1 cellular context compared by ENCODE assay signal in genomic region chr20:34954905-34955231, GRCh38.
TF ChIP-seq lines count a peak whose summit lies in the region.

No MANE protein-coding gene starts in this region.

TF ChIP-seq in K562, 482 proteins besides CTCF, POLR2A, EP300 and RAD21 (continued from another document):
- TF ChIP-seq MGA (IDR thresholded peaks at IDR 0.05) (peak; percentile 64), KLF6 (CRISPR knock-in tag; IDR thresholded peaks at IDR 0.05; ENCODE audit: borderline replicate concordance) (no peak), E2F4 (CRISPR knock-in tag; IDR thresholded peaks at IDR 0.05; ENCODE audit: low read depth) (no peak), UBTF (IDR thresholded peaks at IDR 0.05; ENCODE audit: borderline replicate concordance in 1 of 2, low read depth in 2 of 2, low read length in 2 of 2) (0 out of 4 replicates have a peak, but pooled peaks have one; percentile 23 to 54), TBL1XR1 (IDR thresholded peaks at IDR 0.05; ENCODE audit: low read length in 2 of 2) (0 out of 4 replicates have a peak, but pooled peaks of 1 of the 2 experiments have one; percentile 10), SUPT5H (IDR thresholded peaks at IDR 0.05) (no peak), USF2 (CRISPR knock-in tag; IDR thresholded peaks at IDR 0.05) (peak; percentile 46), EWSR1 (IDR thresholded peaks at IDR 0.05; ENCODE audit: borderline replicate concordance, low read depth, partially characterized antibody) (no peak), TBP (optimal IDR thresholded peaks at IDR 0.05; ENCODE audit: low read depth, low read length) (peak; percentile 51), ZNF551 (CRISPR knock-in tag; IDR thresholded peaks at IDR 0.05) (no peak), WHSC1 (IDR thresholded peaks at IDR 0.05; ENCODE audit: low read length) (no peak), NFRKB (IDR thresholded peaks at IDR 0.05; ENCODE audit: low read depth) (no peak), HMBOX1 (IDR thresholded peaks at IDR 0.05) (no peak), MCM2 (IDR thresholded peaks at IDR 0.05; ENCODE audit: low read depth) (no peak), TFAP4 (CRISPR knock-in tag; IDR thresholded peaks at IDR 0.05; ENCODE audit: borderline replicate concordance) (no peak), HLTF (IDR thresholded peaks at IDR 0.05) (no peak), USF1 (CRISPR knock-in tag; IDR thresholded peaks at IDR 0.05) (peak; percentile 32; the same call in 1 of the 2 replicates), E4F1 (CRISPR knock-in tag; IDR thresholded peaks at IDR 0.05; ENCODE audit: borderline replicate concordance) (no peak), TFE3 (CRISPR knock-in tag; IDR thresholded peaks at IDR 0.05) (0 out of 2 replicates have a peak, but pooled peaks have one; percentile 15), RCOR1 (IDR thresholded peaks at IDR 0.05; ENCODE audit: borderline replicate concordance in 1 of 2, low read depth in 2 of 2, low read length in 2 of 2) (no peak), SAP30 (IDR thresholded peaks at IDR 0.05; ENCODE audit: borderline replicate concordance, insufficient read depth, low read depth, low read length, poor library complexity, severe bottlenecking) (peak; percentile 88), GABPA (tag; conservative IDR thresholded peaks at IDR 0.05; ENCODE audit: low read depth) (peak; percentile 46), IRF1 (CRISPR knock-in tag; IDR thresholded peaks at IDR 0.05; ENCODE audit: borderline replicate concordance) (no peak), NFIC (IDR thresholded peaks at IDR 0.05) (peak; percentile 21; the same call in 1 of the 2 replicates), BRCA1 (IDR thresholded peaks at IDR 0.05) (no peak), BRCA1 (CRISPR knock-in tag; IDR thresholded peaks at IDR 0.05) (no peak), KDM4B (IDR thresholded peaks at IDR 0.05; ENCODE audit: borderline replicate concordance in 2 of 2, low read depth in 1 of 2) (no peak)
TF ChIP-seq in K562: peak in this region for 23.
